ENCODE assay signal across 20 cellular contexts in genomic region chr21:34715518-34715917, GRCh38. TPM values are rescaled to one million over a fixed set of nuclear protein-coding genes. Genes with fewer than 3 reads are reported as not detected.
DNase-seq lines count a peak whose midpoint lies in the region; ATAC-seq and TF ChIP-seq lines count a peak whose summit lies in the region.
"Had no signal": no experiment of that assay in that cellular context is flagged by ENCODE, and none has a peak within 500 bp of the region (broad histone marks: within the 10 kb centered on the region; RNA-seq: fewer than 3 reads in every experiment).

No MANE protein-coding gene starts in this region.

- in situ Hi-C loops in GM13977 (cut with MboI; ENCODE audit: low pct_unique_long_range_greater_than_20kb, low sequenced_read_pairs, unreplicated experiment) = no loop called here

- H3K27ac ChIP-seq in A673 (ENCODE audit: low read depth, low read length, poor library complexity, severe bottlenecking) = no peak overlapping the region
- H3K27ac ChIP-seq: body of pancreas, hepatocyte, ovary, right lobe of liver had no signal

- no peak overlapping the region for H3K4me3 ChIP-seq in A673 (ENCODE audit: low read depth, low read length, poor library complexity, severe bottlenecking)
- H3K4me3 ChIP-seq: body of pancreas, hepatocyte, ovary, right lobe of liver had no signal

- DNase-seq in A673 (ENCODE audit: low spot score) (peak; percentile 18), GM13977 (ENCODE audit: low spot score) (peak; percentile 29), NCI-H524 (lab: John Stamatoyannopoulos, UW) (peak; percentile 22 to 69), NCI-H146 treated with DMSO at 0.1 percent for 48 hours (lab: John Stamatoyannopoulos, UW; ENCODE audit: unreplicated experiment) (no peak)
- DNase-seq in stimulated activated CD4-positive, alpha-beta T cell treated with anti-CD3 and anti-CD28 coated beads, Interleukin-4, amount 100 ng/mL, for 4 hours = no peak
- DNase-seq in activated CD4-positive, CD25-positive, alpha-beta regulatory T cell (lab: John Stamatoyannopoulos, UW) = no peak
- DNase-seq: activated CD4-positive, alpha-beta T cell treated with anti-CD3 and anti-CD28 coated beads, Interleukin-2, amount 10 ng/mL, durations not matched to agents 24 days and 14 days; body of pancreas; CD4-positive, alpha-beta T cell; DMS53; GOT3; naive B cell; NCI-H1436 treated with DMSO at 0.1 percent for 48 hours; ovary; right lobe of liver had no signal

- POLR2A ChIA-PET in A673 (lab: Charles Lee; ENCODE audit: low non-redundant PET) = no interaction called here

- ATAC-seq in HG02852 (IDR thresholded peaks at IDR 0.05; ENCODE audit: unreplicated experiment) = peak; percentile 73
- ATAC-seq in HG02678 (IDR thresholded peaks at IDR 0.05; ENCODE audit: unreplicated experiment) = no peak
- ATAC-seq: body of pancreas, right lobe of liver had no signal

- no peak for TF ChIP-seq CTCF in A673 (conservative IDR thresholded peaks at IDR 0.05; ENCODE audit: low read depth, low read length)
- TF ChIP-seq CTCF in GM13977 (IDR thresholded peaks at IDR 0.05; ENCODE audit: extremely low read depth, insufficient read depth, missing control alignments) = no peak

- H3K9me3 ChIP-seq in A673 (ENCODE audit: low read depth, low read length, poor library complexity, severe bottlenecking) = no peaks in the 10 kb centered on the region
- H3K9me3 ChIP-seq: body of pancreas, ovary, right lobe of liver had no signal

- H3K36me3 ChIP-seq in A673 (ENCODE audit: insufficient read depth, low read length, poor library complexity, severe bottlenecking) = no peaks in the 10 kb centered on the region
- H3K36me3 ChIP-seq: ovary, right lobe of liver had no signal

- CTCF ChIA-PET in A673 (lab: Charles Lee) = no interaction called here

- peaks cover 8% of the 10 kb centered on the region for H3K4me1 ChIP-seq in A673 (ENCODE audit: insufficient read depth, low read length, poor library complexity, severe bottlenecking)
- H3K4me1 ChIP-seq: body of pancreas, right lobe of liver had no signal

- intact Hi-C loops in A673 (cut with micrococcal nuclease; ENCODE audit: unreplicated experiment) = no loop called here

- no peaks in the 10 kb centered on the region for H3K27me3 ChIP-seq in A673 (replicated peaks; ENCODE audit: insufficient read depth, low read depth, low read length, poor library complexity)
- H3K27me3 ChIP-seq: body of pancreas, hepatocyte, ovary, right lobe of liver had no signal

- BruUV-seq in A673 (replicated peaks; lab: Mats Ljungman, UMichigan) = no TSS peak

RNA-seq across cellular contexts. Expression of gene CLIC6, which starts 46.7 kb away (rescaled TPM):
- total RNA-seq in A673 (2021) = not detected in 2 replicates
- total RNA-seq: activated CD4-positive, alpha-beta T cell treated with anti-CD3 and anti-CD28 coated beads, Interleukin-2, amount 10 ng/mL, durations not matched to agents 24 days and 14 days; lung microvascular endothelial cell; MCF 10A had no signal

Comparison
In these comparisons a context has a peak if more than half of its experiments do, and no peak if none do; other contexts are left out.
1. DNase-seq: peak in A673 (single experiment), GM13977 (single experiment) and NCI-H524 (2 of 2); none in stimulated activated CD4-positive, alpha-beta T cell treated with anti-CD3 and anti-CD28 coated beads, Interleukin-4, amount 100 ng/mL, for 4 hours (0 of 2), activated CD4-positive, CD25-positive, alpha-beta regulatory T cell (0 of 4) and NCI-H146 treated with DMSO at 0.1 percent for 48 hours (single experiment).